Comparison of ENCODE assay signal across 17 cellular contexts in the genomic region with DNA sequence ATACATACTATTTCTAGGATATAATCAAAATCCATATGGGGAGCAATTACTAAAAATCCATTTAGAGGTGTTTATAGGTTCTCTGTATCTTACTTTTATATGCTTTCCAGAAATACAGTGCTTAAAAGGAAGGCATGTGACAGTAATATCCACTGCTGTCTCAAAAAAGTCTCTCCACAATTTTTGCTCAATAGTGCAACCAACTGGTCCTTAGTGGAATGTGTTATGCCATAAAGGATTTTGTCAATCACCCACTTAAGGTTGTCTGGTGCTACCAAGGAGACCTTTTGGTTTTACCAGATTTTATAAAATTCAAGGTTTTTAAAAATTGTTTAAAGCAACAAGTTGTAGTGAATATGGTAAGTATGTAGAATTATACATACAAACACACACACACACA.
DNase-seq lines count a peak whose midpoint lies in the region; ATAC-seq and TF ChIP-seq lines count a peak whose summit lies in the region.
"Had no signal": no experiment of that assay in that cellular context is flagged by ENCODE, and none has a peak within 500 bp of the region (broad histone marks: within the 10 kb centered on the region; RNA-seq: fewer than 3 reads in every experiment).

No MANE protein-coding gene starts in this region.

- no peaks in the 10 kb centered on the region for H3K27me3 Mint-ChIP-seq in activated CD4-positive, alpha-beta T cell treated with anti-CD3 and anti-CD28 coated beads for 36 hours
- H3K27me3 Mint-ChIP-seq: stimulated activated naive B cell treated with anti-CD40 and anti-IgM and Interleukin-4, amounts not matched to agents 10 μg/mL and 1 μg/mL and 100 μg/mL, for 72 hours had no signal

- no peak overlapping the region for H3K27ac ChIP-seq in gastrocnemius medialis
- H3K27ac ChIP-seq: skin epidermis had no signal

- H3K9me3 Mint-ChIP-seq in activated CD4-positive, alpha-beta T cell treated with anti-CD3 and anti-CD28 coated beads for 36 hours (ENCODE audit: low read depth), result no peaks in the 10 kb centered on the region

- H3K4me3 ChIP-seq in BE2C (ENCODE audit: low read depth, low read length) (no peak overlapping the region), cardiac fibroblast (replicated peaks in 1 of 2; ENCODE audit: low read depth in 2 of 2, low read length in 2 of 2) (no peak overlapping the region), gastrocnemius medialis (no peak overlapping the region)
- H3K4me3 ChIP-seq: skin epidermis had no signal

- TF ChIP-seq EP300 in Ishikawa (IDR thresholded peaks at IDR 0.05; ENCODE audit: borderline replicate concordance), result no peak

- CTCF ChIA-PET in activated CD4-positive, alpha-beta T cell treated with anti-CD3 and anti-CD28 coated beads for 36 hours (lab: Charles Lee), result no interaction called here

- TF ChIP-seq CTCF in BE2C (IDR thresholded peaks at IDR 0.05; ENCODE audit: low read depth, low read length) (peak; percentile 23; the same call in 1 of the 2 replicates), cardiac fibroblast (IDR thresholded peaks at IDR 0.05; ENCODE audit: low read depth, low read length) (no peak), gastrocnemius medialis (IDR thresholded peaks at IDR 0.05 in 4 of 5, conservative IDR thresholded peaks at IDR 0.05 in 1 of 5) (no peak)

- DNase-seq in BE2C (no peak), cardiac fibroblast (ENCODE audit: low read depth in 2 of 2) (peak; percentile 39 to 63), kidney tubule cell (ENCODE audit: low spot score) (peak; percentile 22), NCI-H1930 (lab: John Stamatoyannopoulos, UW) (no peak), gastrocnemius medialis (no peak)
- DNase-seq in activated CD4-positive, alpha-beta T cell treated with anti-CD3 and anti-CD28 coated beads for 36 hours, result no peak
- DNase-seq: activated effector memory CD4-positive, alpha-beta T cell treated with Interleukin-2 at 50 U/mL for 16 hours; anterior cingulate cortex; DMS79; NCI-H1092 treated with DMSO at 0.1 percent for 48 hours; NCI-H446 treated with DMSO at 0.1 percent for 48 hours; stimulated activated naive B cell treated with anti-CD40 and anti-IgM and Interleukin-4, amounts not matched to agents 10 μg/mL and 1 μg/mL and 100 μg/mL, for 72 hours; T-helper 1 cell had no signal

- H3K9me3 ChIP-seq in BE2C (no peaks in the 10 kb centered on the region), gastrocnemius medialis (no peaks in the 10 kb centered on the region)

- H3K4me1 ChIP-seq in BE2C (no peaks in the 10 kb centered on the region), gastrocnemius medialis (no peaks in the 10 kb centered on the region)

- H3K27me3 ChIP-seq in BE2C (no peaks in the 10 kb centered on the region), gastrocnemius medialis (no peaks in the 10 kb centered on the region)

- no peak for TF ChIP-seq POLR2A in gastrocnemius medialis (IDR thresholded peaks at IDR 0.05)

- TF ChIP-seq RAD21 in Ishikawa (IDR thresholded peaks at IDR 0.05; ENCODE audit: low read depth), result 0 out of 2 replicates have a peak, but pooled peaks have one; percentile 16

- no peak overlapping the region for H3K27ac Mint-ChIP-seq in activated CD4-positive, alpha-beta T cell treated with anti-CD3 and anti-CD28 coated beads for 36 hours
- H3K27ac Mint-ChIP-seq: mesothelial cell of epicardium; stimulated activated naive B cell treated with anti-CD40 and anti-IgM and Interleukin-4, amounts not matched to agents 10 μg/mL and 1 μg/mL and 100 μg/mL, for 72 hours had no signal

- no peaks in the 10 kb centered on the region for H3K36me3 Mint-ChIP-seq in activated CD4-positive, alpha-beta T cell treated with anti-CD3 and anti-CD28 coated beads for 36 hours (ENCODE audit: low read depth)
- H3K36me3 Mint-ChIP-seq: mesothelial cell of epicardium; stimulated activated naive B cell treated with anti-CD40 and anti-IgM and Interleukin-4, amounts not matched to agents 10 μg/mL and 1 μg/mL and 100 μg/mL, for 72 hours had no signal

- POLR2A ChIA-PET in activated CD4-positive, alpha-beta T cell treated with anti-CD3 and anti-CD28 coated beads for 36 hours (lab: Charles Lee), result no interaction called here

- H3K4me1 Mint-ChIP-seq in activated CD4-positive, alpha-beta T cell treated with anti-CD3 and anti-CD28 coated beads for 36 hours, result no peaks in the 10 kb centered on the region
- H3K4me1 Mint-ChIP-seq: mesothelial cell of epicardium; stimulated activated naive B cell treated with anti-CD40 and anti-IgM and Interleukin-4, amounts not matched to agents 10 μg/mL and 1 μg/mL and 100 μg/mL, for 72 hours had no signal

- H3K4me3 Mint-ChIP-seq in activated CD4-positive, alpha-beta T cell treated with anti-CD3 and anti-CD28 coated beads for 36 hours, result no peak overlapping the region
- H3K4me3 Mint-ChIP-seq: mesothelial cell of epicardium; stimulated activated naive B cell treated with anti-CD40 and anti-IgM and Interleukin-4, amounts not matched to agents 10 μg/mL and 1 μg/mL and 100 μg/mL, for 72 hours had no signal

- intact Hi-C loops in activated CD4-positive, alpha-beta T cell treated with anti-CD3 and anti-CD28 coated beads for 36 hours (cut with DNase I, micrococcal nuclease), result no loop called here
- intact Hi-C loops in gastrocnemius medialis (cut with DNase I; ENCODE audit: low total_unique reads), result no loop called here

- in situ Hi-C loops in gastrocnemius medialis (cut with MboI; ENCODE audit: low sequenced_read_pairs in 4 of 4), result no loop called here

- no peak for ATAC-seq in activated CD4-positive, alpha-beta T cell treated with anti-CD3 and anti-CD28 coated beads for 36 hours
- ATAC-seq in HG03175 (IDR thresholded peaks at IDR 0.05; ENCODE audit: unreplicated experiment) (no peak), gastrocnemius medialis (no peak)
- ATAC-seq: stimulated activated naive B cell treated with anti-CD40 and anti-IgM and Interleukin-4, amounts not matched to agents 10 μg/mL and 1 μg/mL and 100 μg/mL, for 72 hours had no signal

- H3K36me3 ChIP-seq in BE2C, result no peaks in the 10 kb centered on the region
- no peaks in the 10 kb centered on the region for H3K36me3 ChIP-seq in gastrocnemius medialis

TF ChIP-seq in Ishikawa, 13 proteins besides CTCF, POLR2A, EP300 and RAD21:
- no peak for TF ChIP-seq NFIC (IDR thresholded peaks at IDR 0.05)
TF ChIP-seq in Ishikawa: peak in this region for 0.

Comparison
In these comparisons a context has a peak if more than half of its experiments do, and no peak if none do; other contexts are left out.
1. DNase-seq: peak in cardiac fibroblast (2 of 2) and kidney tubule cell (single experiment); none in BE2C (single experiment), activated CD4-positive, alpha-beta T cell treated with anti-CD3 and anti-CD28 coated beads for 36 hours (single experiment), NCI-H1930 (0 of 2) and gastrocnemius medialis (0 of 2).